In the genomic region with DNA sequence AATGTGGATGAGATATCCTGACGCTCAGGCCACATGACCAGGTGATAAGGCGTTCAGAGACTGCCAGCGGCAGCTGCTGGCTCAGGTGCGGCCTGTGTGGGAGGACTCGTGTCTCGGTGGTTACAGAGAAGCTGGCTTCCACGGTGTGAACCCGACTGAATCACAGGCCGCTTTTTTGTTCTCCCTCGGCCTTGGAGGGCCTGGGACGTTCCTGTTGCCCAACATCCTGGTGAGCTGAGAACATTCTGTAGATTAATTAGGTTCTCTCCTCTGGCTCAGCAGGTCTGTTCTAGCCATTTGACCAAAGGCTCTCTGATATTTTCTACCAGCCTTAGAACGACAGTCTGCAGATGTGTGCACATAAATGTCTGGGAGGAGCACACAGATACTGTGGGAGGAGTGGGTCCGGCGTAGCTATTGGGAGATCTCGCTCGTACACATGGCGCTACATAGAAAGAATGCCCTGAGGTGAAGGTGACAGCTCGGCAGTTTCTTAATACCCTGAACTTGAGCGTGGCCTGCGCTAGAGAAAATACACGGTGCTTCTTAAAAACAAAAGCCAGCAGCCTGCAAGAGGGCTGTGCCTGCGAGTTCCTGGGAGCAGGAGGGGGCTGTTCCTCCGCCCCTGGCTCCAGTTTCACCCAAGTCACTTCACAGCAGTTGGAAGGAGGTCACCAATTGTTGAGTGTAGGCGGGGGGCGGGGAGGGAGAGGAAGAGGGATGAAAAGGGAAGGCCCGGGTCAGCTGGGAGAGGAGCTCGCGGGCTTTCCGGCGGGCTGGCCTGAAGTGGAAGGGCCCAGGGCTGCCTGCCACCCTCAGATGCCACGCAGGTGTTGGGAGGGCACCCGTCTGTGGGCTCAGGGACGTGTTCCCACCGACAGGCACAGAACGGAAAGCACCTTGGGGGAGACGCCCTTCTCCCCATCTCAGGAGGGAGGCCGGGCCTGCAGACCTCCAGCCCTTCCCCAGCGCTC, we compare ENCODE assay signal across 8 cellular contexts.
A peak's percentile ranks its signal among the peaks of the same experiment; 100 is the strongest.
DNase-seq lines count a peak whose midpoint lies in the region; ATAC-seq and TF ChIP-seq lines count a peak whose summit lies in the region.

No MANE protein-coding gene starts in this region.

- CTCF ChIA-PET in WTC11 (lab: Charles Lee), result interaction anchor here (0.5 to 7.1 kb wide), 31 partner anchors 9 to 975 kb away, joined by 3 to 58 read pairs (median 3); no protein-coding TSS in a partner anchor

- H3K36me3 Mint-ChIP-seq in WTC11 (no peaks in the 10 kb centered on the region), progenitor cell of endocrine pancreas (ENCODE audit: insufficient read depth) (no peaks in the 10 kb centered on the region)

- POLR2A ChIA-PET in WTC11 (lab: Charles Lee), result interaction anchor here (1.1 to 2.1 kb wide), 6 partner anchors 54 to 169 kb away, joined by 3 to 11 read pairs (median 6); no protein-coding TSS in a partner anchor

- peak; percentile 30 for ATAC-seq in HG03354 (IDR thresholded peaks at IDR 0.05; ENCODE audit: poor library complexity, severe bottlenecking, unreplicated experiment)
- ATAC-seq in WTC11, result peak; percentile 67
- peak; percentile 89 for ATAC-seq in left ventricle myocardium superior
- no peak for ATAC-seq in GM21786 (IDR thresholded peaks at IDR 0.05; ENCODE audit: unreplicated experiment)

- peaks cover 39% of the 10 kb centered on the region for H3K27me3 Mint-ChIP-seq in WTC11 (ENCODE audit: low read depth)
- H3K27me3 Mint-ChIP-seq in progenitor cell of endocrine pancreas, result no peaks in the 10 kb centered on the region

- H3K9me3 Mint-ChIP-seq in WTC11, result no peaks in the 10 kb centered on the region
- no peaks in the 10 kb centered on the region for H3K9me3 Mint-ChIP-seq in progenitor cell of endocrine pancreas (ENCODE audit: low read depth)

- peak overlapping the region; percentile 66 for H3K4me3 Mint-ChIP-seq in WTC11
- peak overlapping the region; percentile 68 for H3K4me3 Mint-ChIP-seq in progenitor cell of endocrine pancreas (ENCODE audit: low read depth)

- H3K27ac Mint-ChIP-seq in WTC11 (peak overlapping the region; percentile 67), progenitor cell of endocrine pancreas (peak overlapping the region; percentile 97)

- H3K4me1 Mint-ChIP-seq in WTC11 (peaks cover 65% of the 10 kb centered on the region), progenitor cell of endocrine pancreas (ENCODE audit: low read depth) (peaks cover 51% of the 10 kb centered on the region)

- DNase-seq in ELR (ENCODE audit: low read depth) (peak; percentile 15), WTC11 (ENCODE audit: low spot score) (peak; percentile 65), left ventricle myocardium superior (peak; percentile 77), progenitor cell of endocrine pancreas (ENCODE audit: low spot score, unreplicated experiment) (peak; percentile 22), GOT3 (lab: John Stamatoyannopoulos, UW) (no peak), HT-29 (ENCODE audit: low spot score) (no peak)

- TF ChIP-seq CTCF in WTC11 (IDR thresholded peaks at IDR 0.05) (no peak), progenitor cell of endocrine pancreas (IDR thresholded peaks at IDR 0.05; ENCODE audit: unreplicated experiment) (no peak)

- intact Hi-C loops in left ventricle myocardium superior (cut with micrococcal nuclease), result loop anchor here (10.0 kb wide), 1 partner anchor 225 kb away; no protein-coding TSS in a partner anchor

TF ChIP-seq in WTC11, 78 proteins besides CTCF, POLR2A, EP300 and RAD21 (continues in another document):
- TF ChIP-seq SP1 (CRISPR knock-in tag; conservative IDR thresholded peaks at IDR 0.05) (0 out of 2 replicates have a peak, but pooled peaks have one; percentile 16), OVOL2 (CRISPR knock-in tag; IDR thresholded peaks at IDR 0.05; ENCODE audit: borderline replicate concordance) (no peak), FOXP1 (CRISPR knock-in tag; IDR thresholded peaks at IDR 0.05; ENCODE audit: borderline replicate concordance) (no peak), NR1H2 (CRISPR knock-in tag; IDR thresholded peaks at IDR 0.05) (no peak), NFE2L1 (CRISPR knock-in tag; IDR thresholded peaks at IDR 0.05) (0 out of 2 replicates have a peak, but pooled peaks have one; percentile 18), ZNF423 (CRISPR knock-in tag; IDR thresholded peaks at IDR 0.05) (0 out of 2 replicates have a peak, but pooled peaks have one; percentile 37), ESRRA (CRISPR knock-in tag; IDR thresholded peaks at IDR 0.05; ENCODE audit: borderline replicate concordance) (no peak)
- TF ChIP-seq, protein P1, sequence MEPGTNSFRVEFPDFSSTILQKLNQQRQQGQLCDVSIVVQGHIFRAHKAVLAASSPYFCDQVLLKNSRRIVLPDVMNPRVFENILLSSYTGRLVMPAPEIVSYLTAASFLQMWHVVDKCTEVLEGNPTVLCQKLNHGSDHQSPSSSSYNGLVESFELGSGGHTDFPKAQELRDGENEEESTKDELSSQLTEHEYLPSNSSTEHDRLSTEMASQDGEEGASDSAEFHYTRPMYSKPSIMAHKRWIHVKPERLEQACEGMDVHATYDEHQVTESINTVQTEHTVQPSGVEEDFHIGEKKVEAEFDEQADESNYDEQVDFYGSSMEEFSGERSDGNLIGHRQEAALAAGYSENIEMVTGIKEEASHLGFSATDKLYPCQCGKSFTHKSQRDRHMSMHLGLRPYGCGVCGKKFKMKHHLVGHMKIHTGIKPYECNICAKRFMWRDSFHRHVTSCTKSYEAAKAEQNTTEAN (CRISPR knock-in tag; IDR thresholded peaks at IDR 0.05), result 0 out of 2 replicates have a peak, but pooled peaks have one; percentile 16
- TF ChIP-seq, protein P2, sequence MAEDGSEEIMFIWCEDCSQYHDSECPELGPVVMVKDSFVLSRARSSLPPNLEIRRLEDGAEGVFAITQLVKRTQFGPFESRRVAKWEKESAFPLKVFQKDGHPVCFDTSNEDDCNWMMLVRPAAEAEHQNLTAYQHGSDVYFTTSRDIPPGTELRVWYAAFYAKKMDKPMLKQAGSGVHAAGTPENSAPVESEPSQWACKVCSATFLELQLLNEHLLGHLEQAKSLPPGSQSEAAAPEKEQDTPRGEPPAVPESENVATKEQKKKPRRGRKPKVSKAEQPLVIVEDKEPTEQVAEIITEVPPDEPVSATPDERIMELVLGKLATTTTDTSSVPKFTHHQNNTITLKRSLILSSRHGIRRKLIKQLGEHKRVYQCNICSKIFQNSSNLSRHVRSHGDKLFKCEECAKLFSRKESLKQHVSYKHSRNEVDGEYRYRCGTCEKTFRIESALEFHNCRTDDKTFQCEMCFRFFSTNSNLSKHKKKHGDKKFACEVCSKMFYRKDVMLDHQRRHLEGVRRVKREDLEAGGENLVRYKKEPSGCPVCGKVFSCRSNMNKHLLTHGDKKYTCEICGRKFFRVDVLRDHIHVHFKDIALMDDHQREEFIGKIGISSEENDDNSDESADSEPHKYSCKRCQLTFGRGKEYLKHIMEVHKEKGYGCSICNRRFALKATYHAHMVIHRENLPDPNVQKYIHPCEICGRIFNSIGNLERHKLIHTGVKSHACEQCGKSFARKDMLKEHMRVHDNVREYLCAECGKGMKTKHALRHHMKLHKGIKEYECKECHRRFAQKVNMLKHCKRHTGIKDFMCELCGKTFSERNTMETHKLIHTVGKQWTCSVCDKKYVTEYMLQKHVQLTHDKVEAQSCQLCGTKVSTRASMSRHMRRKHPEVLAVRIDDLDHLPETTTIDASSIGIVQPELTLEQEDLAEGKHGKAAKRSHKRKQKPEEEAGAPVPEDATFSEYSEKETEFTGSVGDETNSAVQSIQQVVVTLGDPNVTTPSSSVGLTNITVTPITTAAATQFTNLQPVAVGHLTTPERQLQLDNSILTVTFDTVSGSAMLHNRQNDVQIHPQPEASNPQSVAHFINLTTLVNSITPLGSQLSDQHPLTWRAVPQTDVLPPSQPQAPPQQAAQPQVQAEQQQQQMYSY (CRISPR knock-in tag; IDR thresholded peaks at IDR 0.05), result peak; percentile 26; the same call in 1 of the 2 replicates
- TF ChIP-seq, protein P3, sequence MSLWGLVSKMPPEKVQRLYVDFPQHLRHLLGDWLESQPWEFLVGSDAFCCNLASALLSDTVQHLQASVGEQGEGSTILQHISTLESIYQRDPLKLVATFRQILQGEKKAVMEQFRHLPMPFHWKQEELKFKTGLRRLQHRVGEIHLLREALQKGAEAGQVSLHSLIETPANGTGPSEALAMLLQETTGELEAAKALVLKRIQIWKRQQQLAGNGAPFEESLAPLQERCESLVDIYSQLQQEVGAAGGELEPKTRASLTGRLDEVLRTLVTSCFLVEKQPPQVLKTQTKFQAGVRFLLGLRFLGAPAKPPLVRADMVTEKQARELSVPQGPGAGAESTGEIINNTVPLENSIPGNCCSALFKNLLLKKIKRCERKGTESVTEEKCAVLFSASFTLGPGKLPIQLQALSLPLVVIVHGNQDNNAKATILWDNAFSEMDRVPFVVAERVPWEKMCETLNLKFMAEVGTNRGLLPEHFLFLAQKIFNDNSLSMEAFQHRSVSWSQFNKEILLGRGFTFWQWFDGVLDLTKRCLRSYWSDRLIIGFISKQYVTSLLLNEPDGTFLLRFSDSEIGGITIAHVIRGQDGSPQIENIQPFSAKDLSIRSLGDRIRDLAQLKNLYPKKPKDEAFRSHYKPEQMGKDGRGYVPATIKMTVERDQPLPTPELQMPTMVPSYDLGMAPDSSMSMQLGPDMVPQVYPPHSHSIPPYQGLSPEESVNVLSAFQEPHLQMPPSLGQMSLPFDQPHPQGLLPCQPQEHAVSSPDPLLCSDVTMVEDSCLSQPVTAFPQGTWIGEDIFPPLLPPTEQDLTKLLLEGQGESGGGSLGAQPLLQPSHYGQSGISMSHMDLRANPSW (CRISPR knock-in tag; conservative IDR thresholded peaks at IDR 0.05; ENCODE audit: low read depth), result no peak
- TF ChIP-seq, protein P4, sequence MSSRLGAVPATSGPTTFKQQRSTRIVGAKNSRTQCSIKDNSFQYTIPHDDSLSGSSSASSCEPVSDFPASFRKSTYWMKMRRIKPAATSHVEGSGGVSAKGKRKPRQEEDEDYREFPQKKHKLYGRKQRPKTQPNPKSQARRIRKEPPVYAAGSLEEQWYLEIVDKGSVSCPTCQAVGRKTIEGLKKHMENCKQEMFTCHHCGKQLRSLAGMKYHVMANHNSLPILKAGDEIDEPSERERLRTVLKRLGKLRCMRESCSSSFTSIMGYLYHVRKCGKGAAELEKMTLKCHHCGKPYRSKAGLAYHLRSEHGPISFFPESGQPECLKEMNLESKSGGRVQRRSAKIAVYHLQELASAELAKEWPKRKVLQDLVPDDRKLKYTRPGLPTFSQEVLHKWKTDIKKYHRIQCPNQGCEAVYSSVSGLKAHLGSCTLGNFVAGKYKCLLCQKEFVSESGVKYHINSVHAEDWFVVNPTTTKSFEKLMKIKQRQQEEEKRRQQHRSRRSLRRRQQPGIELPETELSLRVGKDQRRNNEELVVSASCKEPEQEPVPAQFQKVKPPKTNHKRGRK (CRISPR knock-in tag; IDR thresholded peaks at IDR 0.05; ENCODE audit: borderline replicate concordance), result no peak

Comparison
In these comparisons a context has a peak if more than half of its experiments do, and no peak if none do; other contexts are left out.
1. DNase-seq: peak in ELR (single experiment), WTC11 (single experiment), left ventricle myocardium superior (single experiment) and progenitor cell of endocrine pancreas (single experiment); none in GOT3 (single experiment) and HT-29 (single experiment).